In genomic region chr18:48839819-48840490, GRCh38 we compare ENCODE assay signal across 14 cellular contexts.
DNase-seq lines count a peak whose midpoint lies in the region; ATAC-seq and TF ChIP-seq lines count a peak whose summit lies in the region.
"Had no signal": no experiment of that assay in that cellular context is flagged by ENCODE, and none has a peak within 500 bp of the region (broad histone marks: within the 10 kb centered on the region; RNA-seq: fewer than 3 reads in every experiment).

No MANE protein-coding gene starts in this region.

- H3K27me3 ChIP-seq in ACC112 (ENCODE audit: insufficient read depth, low read length): no peaks in the 10 kb centered on the region
- H3K27me3 ChIP-seq: gastroesophageal sphincter, left lung had no signal

- ATAC-seq in mucosa of descending colon: no peak
- no peak for ATAC-seq in GM21528 (IDR thresholded peaks at IDR 0.05; ENCODE audit: low FRiP score, unreplicated experiment)
- ATAC-seq: gastroesophageal sphincter, left lung had no signal

- H3K36me3 ChIP-seq in ACC112 (ENCODE audit: insufficient read depth, low read length) (no peaks in the 10 kb centered on the region), mucosa of descending colon (ENCODE audit: low read depth) (no peaks in the 10 kb centered on the region)
- H3K36me3 ChIP-seq: left lung had no signal

- TF ChIP-seq CTCF in HFFc6 (IDR thresholded peaks at IDR 0.05) (no peak), chondrocyte (IDR thresholded peaks at IDR 0.05) (no peak), mucosa of descending colon (IDR thresholded peaks at IDR 0.05) (no peak), GM20000 (IDR thresholded peaks at IDR 0.05; ENCODE audit: extremely low read depth, missing control alignments) (no peak)

- H3K27me3 Mint-ChIP-seq in HFFc6 (ENCODE audit: insufficient read depth) (peaks cover 9% of the 10 kb centered on the region), chondrocyte (ENCODE audit: low read depth) (no peaks in the 10 kb centered on the region)

- H3K79me2 ChIP-seq in ACC112 (ENCODE audit: control insufficient read depth, insufficient read depth, low read length, unreplicated experiment): no peaks in the 10 kb centered on the region

- H3K9me3 ChIP-seq in mucosa of descending colon: no peaks in the 10 kb centered on the region
- H3K9me3 ChIP-seq: gastroesophageal sphincter, left lung had no signal

- H3K4me1 Mint-ChIP-seq in HFFc6 (ENCODE audit: low read depth): peaks cover 48% of the 10 kb centered on the region
- peaks cover 81% of the 10 kb centered on the region for H3K4me1 Mint-ChIP-seq in chondrocyte (ENCODE audit: low read depth)

- H3K4me3 ChIP-seq in ACC112 (ENCODE audit: low read depth, low read length) (no peak overlapping the region), mucosa of descending colon (no peak overlapping the region)
- H3K4me3 ChIP-seq: gastroesophageal sphincter, left lung had no signal

- intact Hi-C loops in mucosa of descending colon (cut with DNase I, micrococcal nuclease): no loop called here

- DNase-seq in HFFc6 (no peak), chondrocyte (ENCODE audit: low spot score) (peak; percentile 39), mucosa of descending colon (peak in 2 of 3 donors; percentile 14 to 29), foreskin melanocyte (no peak), COR-L47 (lab: John Stamatoyannopoulos, UW) (no peak), GM20000 (ENCODE audit: low spot score) (no peak)
- DNase-seq: activated CD4-positive, alpha-beta T cell treated with anti-CD3 and anti-CD28 coated beads for 4 hours; activated naive CD4-positive, alpha-beta T cell treated with anti-CD3 and anti-CD28 coated beads, Interleukin-2, amount 50 U/mL, for 16 hours; NCI-H526 treated with DMSO at 0.1 percent for 48 hours had no signal

- H3K27ac Mint-ChIP-seq in HFFc6: peak overlapping the region; percentile 99
- H3K27ac Mint-ChIP-seq in chondrocyte (ENCODE audit: unreplicated experiment): peak overlapping the region; percentile 97

- H3K27ac ChIP-seq in ACC112 (ENCODE audit: low read depth, low read length): 0 out of 2 replicates have a peak overlapping the region, but pooled peaks have one; percentile 78
- H3K27ac ChIP-seq: C4-2B had no signal

- H3K4me3 Mint-ChIP-seq in HFFc6 (peak overlapping the region; percentile 73), chondrocyte (ENCODE audit: unreplicated experiment) (no peak overlapping the region)

- H3K36me3 Mint-ChIP-seq in HFFc6 (ENCODE audit: low read depth): peaks cover 9% of the 10 kb centered on the region; the same call in 1 of the 2 replicates
- peaks cover 2% of the 10 kb centered on the region for H3K36me3 Mint-ChIP-seq in chondrocyte (ENCODE audit: low read depth)

- H3K4me1 ChIP-seq in ACC112 (ENCODE audit: control insufficient read depth, insufficient read depth, low read length, unreplicated experiment) (peaks cover 52% of the 10 kb centered on the region), mucosa of descending colon (ENCODE audit: low read depth) (peaks cover 6% of the 10 kb centered on the region)

- H3K9me3 Mint-ChIP-seq in HFFc6: no peaks in the 10 kb centered on the region
- H3K9me3 Mint-ChIP-seq in chondrocyte (ENCODE audit: low read depth): no peaks in the 10 kb centered on the region

- no peak overlapping the region for H2AFZ ChIP-seq in ACC112 (ENCODE audit: low read length, unreplicated experiment)

Comparison
In these comparisons a context has a peak if more than half of its experiments do, and no peak if none do; other contexts are left out.
1. DNase-seq: peak in chondrocyte (single experiment) and mucosa of descending colon (2 of 3); none in HFFc6 (single experiment), foreskin melanocyte (single experiment), COR-L47 (single experiment) and GM20000 (single experiment).